ENCODE assay signal across 9 cellular contexts in the genomic region with DNA sequence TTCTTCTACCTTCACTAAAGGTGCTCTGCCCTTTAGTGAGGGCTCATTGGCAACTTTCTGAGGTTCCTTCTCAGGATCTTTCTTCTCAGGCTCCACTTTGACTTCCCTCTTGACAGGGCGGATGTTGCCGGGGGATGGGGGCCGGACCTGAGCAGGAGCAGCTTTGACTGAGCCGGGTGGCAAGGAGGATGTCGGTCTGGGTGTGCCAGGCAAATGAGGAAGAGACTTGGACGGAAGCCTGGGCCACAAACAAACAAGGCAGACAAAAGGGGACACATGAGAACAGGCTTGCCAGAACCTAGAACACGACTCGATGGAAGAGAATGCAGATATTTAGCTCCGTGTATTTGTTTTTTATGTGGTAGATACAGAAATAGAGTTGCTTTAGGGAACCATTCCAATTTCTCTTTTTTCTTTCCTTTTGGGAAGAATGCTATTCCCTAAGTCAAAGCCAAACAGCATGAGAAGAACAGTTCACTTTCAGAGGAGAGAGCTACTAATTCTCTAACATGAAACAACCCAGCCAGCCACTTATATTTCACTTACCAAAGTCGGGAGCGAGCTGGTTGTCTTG.
DNase-seq lines count a peak whose midpoint lies in the region; ATAC-seq and TF ChIP-seq lines count a peak whose summit lies in the region.
"Had no signal": no experiment of that assay in that cellular context is flagged by ENCODE, and none has a peak within 500 bp of the region (broad histone marks: within the 10 kb centered on the region; RNA-seq: fewer than 3 reads in every experiment).

No MANE protein-coding gene starts in this region.

- peak in 3 of 5 donors; percentile 1 to 6 (median 4) for DNase-seq in CD4-positive, alpha-beta memory T cell
- DNase-seq in NB4 (ENCODE audit: low read depth) (peak; percentile 64), anterior cingulate cortex (lab: John Stamatoyannopoulos, UW) (peak in 42 of 58 donors; percentile 9 to 70 (median 38)), natural killer cell (no peak)
- DNase-seq in activated CD4-positive, CD25-positive, alpha-beta regulatory T cell treated with anti-CD3 and anti-CD28 coated beads, Interleukin-2, amount 50 U/mL, for 72 hours, result no peak
- DNase-seq: retina had no signal

- H3K27ac ChIP-seq in CD4-positive, alpha-beta memory T cell (ENCODE audit: low read depth, low read length), result no peak overlapping the region

- H3K4me1 Mint-ChIP-seq in CD4-positive, alpha-beta memory T cell, result peaks cover 6 to 9% (median 9%) of the 10 kb centered on the region in 4 donors
- H3K4me1 Mint-ChIP-seq in natural killer cell, result peaks cover 9% of the 10 kb centered on the region in 2 donors

- no peaks in the 10 kb centered on the region for H3K27me3 Mint-ChIP-seq in CD4-positive, alpha-beta memory T cell
- H3K27me3 Mint-ChIP-seq in natural killer cell (ENCODE audit: low read depth in 2 of 2), result no peaks in the 10 kb centered on the region

- no peaks in the 10 kb centered on the region for H3K27me3 ChIP-seq in CD4-positive, alpha-beta memory T cell (ENCODE audit: insufficient read depth, low read length)

- H3K36me3 ChIP-seq in CD4-positive, alpha-beta memory T cell (ENCODE audit: insufficient read depth, low read length), result no peaks in the 10 kb centered on the region

- H3K9me3 Mint-ChIP-seq in CD4-positive, alpha-beta memory T cell, result peaks cover 0 to 1% (median 0%) of the 10 kb centered on the region in 8 donors
- no peaks in the 10 kb centered on the region for H3K9me3 Mint-ChIP-seq in natural killer cell

- peak overlapping the region; percentile 3 to 68 (median 55) for H3K4me3 Mint-ChIP-seq in CD4-positive, alpha-beta memory T cell
- H3K4me3 Mint-ChIP-seq in natural killer cell, result no peak overlapping the region

- CTCF ChIA-PET in CD4-positive, alpha-beta memory T cell (lab: Charles Lee; ENCODE audit: partially characterized antibody), result interaction anchor here (0.7 kb wide), 1 partner anchor 47 kb away, joined by 3 read pairs; no protein-coding TSS in a partner anchor

- ATAC-seq in natural killer cell (peak in 2 of 3 donors; percentile 47 to 63), HG03175 (IDR thresholded peaks at IDR 0.05; ENCODE audit: unreplicated experiment) (no peak), GM21423 (IDR thresholded peaks at IDR 0.05; ENCODE audit: unreplicated experiment) (no peak), GM19463 (IDR thresholded peaks at IDR 0.05; ENCODE audit: unreplicated experiment) (no peak)

- TF ChIP-seq CTCF in NB4 (IDR thresholded peaks at IDR 0.05; ENCODE audit: low read depth, low read length), result no peak
- no peak for TF ChIP-seq CTCF in natural killer cell (IDR thresholded peaks at IDR 0.05)

- H3K4me3 ChIP-seq in CD4-positive, alpha-beta memory T cell (ENCODE audit: low read length in 2 of 2), result no peak overlapping the region
- H3K4me3 ChIP-seq in NB4 (ENCODE audit: low read depth, low read length), result no peak overlapping the region

- H3K36me3 Mint-ChIP-seq in CD4-positive, alpha-beta memory T cell, result no peaks in the 10 kb centered on the region
- H3K36me3 Mint-ChIP-seq in natural killer cell, result no peaks in the 10 kb centered on the region

- TF ChIP-seq POLR2A in NB4 (IDR thresholded peaks at IDR 0.05; ENCODE audit: extremely low read depth, insufficient read length), result no peak

- peaks cover 5% of the 10 kb centered on the region for H3K4me1 ChIP-seq in CD4-positive, alpha-beta memory T cell (ENCODE audit: insufficient read depth, low read length)

- H3K9me3 ChIP-seq in CD4-positive, alpha-beta memory T cell (ENCODE audit: control insufficient read depth in 1 of 2, low read length in 2 of 2), result no peaks in the 10 kb centered on the region

- POLR2A ChIA-PET in CD4-positive, alpha-beta memory T cell (lab: Charles Lee; ENCODE audit: partially characterized antibody), result interaction anchor here (0.8 kb wide), 1 partner anchor 76 kb away, joined by 4 read pairs; a partner anchor contains a TSS

- peak overlapping the region in 6 of 7 donors; percentile 7 to 79 (median 53) for H3K27ac Mint-ChIP-seq in CD4-positive, alpha-beta memory T cell
- peak overlapping the region in 1 of 2 donors; percentile 23 for H3K27ac Mint-ChIP-seq in natural killer cell

- intact Hi-C loops in CD4-positive, alpha-beta memory T cell (cut with micrococcal nuclease), result no loop called here
- intact Hi-C loops in natural killer cell (cut with micrococcal nuclease), result no loop called here

Comparison
In these comparisons a context has a peak if more than half of its experiments do, and no peak if none do; other contexts are left out.
1. DNase-seq: peak in CD4-positive, alpha-beta memory T cell (3 of 5), NB4 (single experiment) and anterior cingulate cortex (42 of 58); none in natural killer cell (single experiment) and activated CD4-positive, CD25-positive, alpha-beta regulatory T cell treated with anti-CD3 and anti-CD28 coated beads, Interleukin-2, amount 50 U/mL, for 72 hours (single experiment).
2. ATAC-seq: peak in natural killer cell (2 of 3); none in HG03175 (single experiment), GM21423 (single experiment) and GM19463 (single experiment).